24 cellular contexts compared by ENCODE assay signal in the genomic region with DNA sequence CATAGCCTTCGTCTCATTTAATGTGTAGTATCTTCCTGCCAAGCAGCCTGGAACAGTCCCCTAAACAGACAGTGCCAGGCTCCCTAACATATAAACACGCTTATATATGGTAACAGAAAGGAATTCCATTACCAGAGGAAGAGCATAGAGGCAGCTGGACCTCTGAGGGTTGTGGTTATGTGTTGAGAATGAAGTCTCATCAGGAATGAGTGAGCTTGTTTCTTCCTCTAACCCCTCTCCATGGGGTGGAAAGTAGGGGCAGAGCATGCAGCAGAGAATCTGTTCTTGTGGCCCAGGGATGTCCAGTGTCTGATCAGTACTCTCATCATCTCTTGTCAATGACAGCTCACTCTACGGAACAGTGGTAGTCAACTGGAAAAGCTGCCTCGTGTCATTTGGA. TPM values are rescaled to one million over a fixed set of nuclear protein-coding genes. Genes with fewer than 3 reads are reported as not detected.
"Had no signal": no experiment of that assay in that cellular context is flagged by ENCODE, and none has a peak within 500 bp of the region (broad histone marks: within the 10 kb centered on the region; RNA-seq: fewer than 3 reads in every experiment).

No MANE protein-coding gene starts in this region.

- DNase-seq: cerebellar nuclear complex; colonic mucosa; cortex of kidney; effector CD8-positive, alpha-beta T cell; effector memory CD8-positive, alpha-beta T cell; endodermal cell; erythroblast; foreskin fibroblast; foreskin melanocyte; gastrocnemius medialis; glutamatergic neuron; head of caudate nucleus; heart right ventricle; hippocampal formation; left cardiac atrium; left lung; left ventricle myocardium superior; lower lobe of right lung; mesenchymal stem cell; mucosa of descending colon had no signal

- H3K4me1 ChIP-seq: colonic mucosa, gastrocnemius medialis, left lung, lower lobe of right lung had no signal

- H3K36me3 ChIP-seq: colonic mucosa, gastrocnemius medialis, left lung, lower lobe of right lung had no signal

- H3K27me3 ChIP-seq: colonic mucosa, gastrocnemius medialis, heart right ventricle, left lung had no signal

- ATAC-seq: effector memory CD8-positive, alpha-beta T cell; esophagus mucosa; gastrocnemius medialis; heart right ventricle; left cardiac atrium; left lung; left ventricle myocardium superior; lower lobe of right lung; mucosa of descending colon had no signal

- H3K27ac ChIP-seq: colonic mucosa, epithelial cell of prostate, gastrocnemius medialis, heart right ventricle, left lung, lower lobe of right lung had no signal

- H3K4me3 ChIP-seq: colonic mucosa, gastrocnemius medialis, heart right ventricle, left lung, lower lobe of right lung, mucosa of descending colon had no signal

- H3K9me3 ChIP-seq: colonic mucosa, gastrocnemius medialis, heart right ventricle, left lung, lower lobe of right lung, mucosa of descending colon had no signal

RNA-seq across cellular contexts. Expression of gene CACNB2, which starts 11.3 kb away (rescaled TPM):
- total RNA-seq: glomerular endothelial cell, lung microvascular endothelial cell had no signal
